1 cellular context compared by ENCODE assay signal in genomic region chr1:166838766-166839599, GRCh38.
TF ChIP-seq lines count a peak whose summit lies in the region.

Gene POGK, plus strand, starts transcription at chr1:166839475. Its CDS starts 1,482 bp downstream, at chr1:166840957.

TF ChIP-seq in HepG2, 621 proteins besides CTCF, POLR2A, EP300 and RAD21 (continued from another document and continues in another):
- TF ChIP-seq ZNF512 (CRISPR knock-in tag; IDR thresholded peaks at IDR 0.05) (no peak), MYPOP (CRISPR knock-in tag; IDR thresholded peaks at IDR 0.05) (peak; percentile 37; the same call in 1 of the 2 replicates), HMGA1 (CRISPR knock-in tag; conservative IDR thresholded peaks at IDR 0.05) (no peak), MXI1 (IDR thresholded peaks at IDR 0.05; ENCODE audit: borderline replicate concordance, low read depth, low read length) (peak; percentile 89; the same call in 1 of the 3 replicates), EZH2 (conservative IDR thresholded peaks at IDR 0.05; ENCODE audit: low read depth, low read length) (no peak), ZXDC (CRISPR knock-in tag; IDR thresholded peaks at IDR 0.05) (peak; percentile 87), BATF2 (CRISPR knock-in tag; IDR thresholded peaks at IDR 0.05) (peak; percentile 81), ZFP1 (CRISPR knock-in tag; IDR thresholded peaks at IDR 0.05) (no peak), ZBTB37 (CRISPR knock-in tag; IDR thresholded peaks at IDR 0.05) (no peak), RARG (CRISPR knock-in tag; IDR thresholded peaks at IDR 0.05; ENCODE audit: low read depth) (no peak), ZFYVE20 (CRISPR knock-in tag; IDR thresholded peaks at IDR 0.05; ENCODE audit: borderline replicate concordance, low read depth) (0 out of 2 replicates have a peak, but pooled peaks have one; percentile 80), ZBTB40 (IDR thresholded peaks at IDR 0.05) (no peak), ZBTB40 (CRISPR knock-in tag; IDR thresholded peaks at IDR 0.05) (peak; percentile 85), NFKB2 (CRISPR knock-in tag; IDR thresholded peaks at IDR 0.05; ENCODE audit: borderline replicate concordance) (peak; percentile 95; the same call in 1 of the 2 replicates), SMC3 (IDR thresholded peaks at IDR 0.05; ENCODE audit: low read length) (no peak), TARDBP (CRISPR knock-in tag; IDR thresholded peaks at IDR 0.05) (peak; percentile 43; the same call in 1 of the 2 replicates), HDAC2 (CRISPR knock-in tag; IDR thresholded peaks at IDR 0.05) (peak; percentile 62), ZNF33A (CRISPR knock-in tag; IDR thresholded peaks at IDR 0.05; ENCODE audit: borderline replicate concordance) (no peak), HOXA7 (CRISPR knock-in tag; IDR thresholded peaks at IDR 0.05) (no peak), MYC (CRISPR knock-in tag; IDR thresholded peaks at IDR 0.05; ENCODE audit: borderline replicate concordance) (peak; percentile 96), NFYC (CRISPR knock-in tag; IDR thresholded peaks at IDR 0.05) (0 out of 2 replicates have a peak, but pooled peaks have one; percentile 18), ZNF552 (CRISPR knock-in tag; IDR thresholded peaks at IDR 0.05; ENCODE audit: borderline replicate concordance) (peak; percentile 81; the same call in 1 of the 2 replicates), MYNN (CRISPR knock-in tag; IDR thresholded peaks at IDR 0.05; ENCODE audit: low read depth) (no peak), CCAR2 (optimal IDR thresholded peaks at IDR 0.05; ENCODE audit: low read depth, low read length) (no peak), JARID2 (CRISPR knock-in tag; IDR thresholded peaks at IDR 0.05; ENCODE audit: insufficient replicate concordance) (peak; percentile 80), ZNF546 (CRISPR knock-in tag; conservative IDR thresholded peaks at IDR 0.05) (0 out of 2 replicates have a peak, but pooled peaks have one; percentile 59), ZNF124 (CRISPR knock-in tag; IDR thresholded peaks at IDR 0.05) (peak; percentile 82), ZNF775 (CRISPR knock-in tag; IDR thresholded peaks at IDR 0.05; ENCODE audit: borderline replicate concordance) (no peak), ATM (IDR thresholded peaks at IDR 0.05; ENCODE audit: borderline replicate concordance) (no peak), ZNF788 (CRISPR knock-in tag; IDR thresholded peaks at IDR 0.05; ENCODE audit: borderline replicate concordance) (no peak; the same call in 1 of the 2 replicates), KLF13 (CRISPR knock-in tag; IDR thresholded peaks at IDR 0.05) (peak; percentile 83; the same call in 1 of the 2 replicates), ZNF407 (CRISPR knock-in tag; IDR thresholded peaks at IDR 0.05; ENCODE audit: not compliant biosample characterization) (peak; percentile 86)
